14 cellular contexts compared by ENCODE assay signal in the genomic region with DNA sequence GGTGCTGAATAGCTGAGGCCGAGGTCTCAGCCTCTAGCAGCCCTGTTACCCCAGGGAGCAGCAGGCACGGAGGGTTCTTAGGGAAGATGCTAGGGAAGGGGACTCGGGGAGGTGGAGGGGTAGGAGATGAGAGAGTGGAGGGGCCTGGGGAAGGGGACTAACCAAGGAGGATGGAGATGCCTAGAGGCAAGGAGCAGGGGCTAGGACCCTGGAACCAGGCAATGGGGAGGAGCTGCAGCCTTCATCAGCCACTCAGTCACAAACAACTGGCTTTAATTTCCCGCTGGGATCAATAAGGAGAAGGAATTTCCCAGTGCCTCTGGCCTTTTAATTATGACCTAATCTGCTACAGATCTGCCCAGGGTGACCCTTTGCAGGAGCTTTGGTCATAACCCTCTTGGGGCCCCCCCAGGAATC. TPM values are rescaled to one million over a fixed set of nuclear protein-coding genes. Genes with fewer than 3 reads are reported as not detected.
DNase-seq lines count a peak whose midpoint lies in the region; ATAC-seq and TF ChIP-seq lines count a peak whose summit lies in the region.
"Had no signal": no experiment of that assay in that cellular context is flagged by ENCODE, and none has a peak within 500 bp of the region (broad histone marks: within the 10 kb centered on the region; RNA-seq: fewer than 3 reads in every experiment).

No MANE protein-coding gene starts in this region.

- H3K9me3 ChIP-seq in HUES6 (ENCODE audit: control insufficient read depth, insufficient read depth, low read depth, low read length) (no peaks in the 10 kb centered on the region), esophagus squamous epithelium (no peaks in the 10 kb centered on the region)
- H3K9me3 ChIP-seq: tibial nerve had no signal

- peaks cover 70% of the 10 kb centered on the region for H3K4me1 Mint-ChIP-seq in nephron
- peaks cover 17 to 32% of the 10 kb centered on the region in 2 donors for H3K4me1 Mint-ChIP-seq in stimulated activated naive B cell treated with anti-CD40 and anti-IgM and Interleukin-4, amounts not matched to agents 10 μg/mL and 1 μg/mL and 100 μg/mL, for 72 hours

- H3K4me3 Mint-ChIP-seq in nephron: peak overlapping the region; percentile 19 to 73 (median 33)
- no peak overlapping the region for H3K4me3 Mint-ChIP-seq in stimulated activated naive B cell treated with anti-CD40 and anti-IgM and Interleukin-4, amounts not matched to agents 10 μg/mL and 1 μg/mL and 100 μg/mL, for 72 hours

- DNase-seq in AG10803 (ENCODE audit: low read depth) (peak; percentile 49), esophagus squamous epithelium (lab: John Stamatoyannopoulos, UW) (no peak), DMS 273 (lab: John Stamatoyannopoulos, UW; ENCODE audit: unreplicated experiment) (no peak), HuH-7 (ENCODE audit: low spot score) (no peak), kidney glomerular epithelial cell (lab: John Stamatoyannopoulos, UW) (no peak)
- DNase-seq in stimulated activated naive B cell treated with anti-CD40 and anti-IgM and Interleukin-4, amounts not matched to agents 10 μg/mL and 1 μg/mL and 100 μg/mL, for 72 hours: no peak
- DNase-seq: central memory CD4-positive, alpha-beta T cell; Karpas-422; naive B cell; NCI-H187 had no signal

- TF ChIP-seq CTCF in AG10803 (conservative IDR thresholded peaks at IDR 0.05; ENCODE audit: low read length) (no peak), esophagus squamous epithelium (IDR thresholded peaks at IDR 0.05) (no peak), nephron (IDR thresholded peaks at IDR 0.05; ENCODE audit: unreplicated experiment in 3 of 3) (no peak)

- H3K36me3 Mint-ChIP-seq in nephron (ENCODE audit: low read depth): peaks cover 2% of the 10 kb centered on the region
- H3K36me3 Mint-ChIP-seq in stimulated activated naive B cell treated with anti-CD40 and anti-IgM and Interleukin-4, amounts not matched to agents 10 μg/mL and 1 μg/mL and 100 μg/mL, for 72 hours: peaks cover 0 to 7% of the 10 kb centered on the region in 2 donors
- H3K36me3 Mint-ChIP-seq: naive B cell had no signal

- H3K4me1 ChIP-seq in HUES6 (ENCODE audit: control insufficient read depth, insufficient read depth, low read length): peaks cover 71% of the 10 kb centered on the region
- H3K4me1 ChIP-seq in esophagus squamous epithelium: peaks cover 86 to 100% (median 88%) of the 10 kb centered on the region in 3 donors

- ATAC-seq in stimulated activated naive B cell treated with anti-CD40 and anti-IgM and Interleukin-4, amounts not matched to agents 10 μg/mL and 1 μg/mL and 100 μg/mL, for 72 hours (replicated peaks): no peak
- ATAC-seq: Right ventricle myocardium inferior had no signal

- H3K9ac ChIP-seq in HUES6 (ENCODE audit: low read length): peak overlapping the region; percentile 87

- no peaks in the 10 kb centered on the region for H3K9me3 Mint-ChIP-seq in nephron
- H3K9me3 Mint-ChIP-seq in stimulated activated naive B cell treated with anti-CD40 and anti-IgM and Interleukin-4, amounts not matched to agents 10 μg/mL and 1 μg/mL and 100 μg/mL, for 72 hours: no peaks in the 10 kb centered on the region
- H3K9me3 Mint-ChIP-seq: naive B cell had no signal

- WGBS in esophagus squamous epithelium, 2 donors: 46 to 50% methylated on average over 3 to 4 of the region's 4 CpGs

- H3K27me3 ChIP-seq in HUES6 (ENCODE audit: control insufficient read depth, insufficient read depth, low read length) (peaks cover 9% of the 10 kb centered on the region; the same call in 1 of the 2 replicates), esophagus squamous epithelium (peaks cover 0 to 24% (median 0%) of the 10 kb centered on the region in 4 donors)

- no peak for TF ChIP-seq POLR2A in esophagus squamous epithelium (IDR thresholded peaks at IDR 0.05)

- intact Hi-C loops in esophagus squamous epithelium (cut with DNase I): no loop called here

- H3K27me3 Mint-ChIP-seq in nephron (ENCODE audit: low read depth): no peaks in the 10 kb centered on the region
- peaks cover 30% of the 10 kb centered on the region in 2 donors for H3K27me3 Mint-ChIP-seq in stimulated activated naive B cell treated with anti-CD40 and anti-IgM and Interleukin-4, amounts not matched to agents 10 μg/mL and 1 μg/mL and 100 μg/mL, for 72 hours

- H3K36me3 ChIP-seq in HUES6 (ENCODE audit: control insufficient read depth, insufficient read depth, low read length): no peaks in the 10 kb centered on the region
- no peaks in the 10 kb centered on the region for H3K36me3 ChIP-seq in esophagus squamous epithelium
- H3K36me3 ChIP-seq: tibial nerve had no signal

- H3K4me3 ChIP-seq in AG10803 (ENCODE audit: low read length) (peak overlapping the region; percentile 33), HUES6 (ENCODE audit: low read depth, low read length) (peak overlapping the region; percentile 76), esophagus squamous epithelium (no peak overlapping the region)
- H3K4me3 ChIP-seq: tibial nerve had no signal

- peak overlapping the region; percentile 97 to 98 (median 98) for H3K27ac Mint-ChIP-seq in nephron
- no peak overlapping the region for H3K27ac Mint-ChIP-seq in stimulated activated naive B cell treated with anti-CD40 and anti-IgM and Interleukin-4, amounts not matched to agents 10 μg/mL and 1 μg/mL and 100 μg/mL, for 72 hours

- H3K27ac ChIP-seq in HUES6 (ENCODE audit: low read depth, low read length): peak overlapping the region; percentile 79
- peak overlapping the region; percentile 21 to 84 (median 79) for H3K27ac ChIP-seq in esophagus squamous epithelium

RNA-seq across cellular contexts. Expression of a gene that starts 2.9 kb away (rescaled TPM):
- 100 to 1,000 TPM; 149 to 916 (median 441) TPM for total RNA-seq in esophagus squamous epithelium
- total RNA-seq: Right ventricle myocardium inferior had no signal

RNA-seq across cellular contexts. Expression of a gene that starts 20.0 kb away (rescaled TPM):
- total RNA-seq in esophagus squamous epithelium: 10 to 100 TPM in 3 of 4 donors, 1 to 10 TPM in 1; 9.7 to 44.9 (median 17.6) TPM

RNA-seq across cellular contexts. Expression of a gene that starts 20.3 kb away (rescaled TPM):
- total RNA-seq in esophagus squamous epithelium: 10 to 100 TPM; 22.3 to 32.8 (median 28.4) TPM

RNA-seq across cellular contexts. Expression of a gene that starts 31.0 kb away (rescaled TPM):
- 1 to 10 TPM; 3.5 to 8.0 (median 5.4) TPM for total RNA-seq in esophagus squamous epithelium

RNA-seq across cellular contexts. Expression of a gene that starts 32.6 kb away (rescaled TPM):
- 10 to 100 TPM; 39.5 to 45.8 (median 42.3) TPM for total RNA-seq in esophagus squamous epithelium

Comparison
In these comparisons a context has a peak if more than half of its experiments do, and no peak if none do; other contexts are left out.
1. H3K4me3 ChIP-seq: peak in AG10803 (single experiment) and HUES6 (single experiment); none in esophagus squamous epithelium (0 of 4).
2. H3K4me3 Mint-ChIP-seq: peak in nephron (3 of 3); none in stimulated activated naive B cell treated with anti-CD40 and anti-IgM and Interleukin-4, amounts not matched to agents 10 μg/mL and 1 μg/mL and 100 μg/mL, for 72 hours (0 of 2).